Comparison of ENCODE assay signal across 9 cellular contexts in the genomic region with DNA sequence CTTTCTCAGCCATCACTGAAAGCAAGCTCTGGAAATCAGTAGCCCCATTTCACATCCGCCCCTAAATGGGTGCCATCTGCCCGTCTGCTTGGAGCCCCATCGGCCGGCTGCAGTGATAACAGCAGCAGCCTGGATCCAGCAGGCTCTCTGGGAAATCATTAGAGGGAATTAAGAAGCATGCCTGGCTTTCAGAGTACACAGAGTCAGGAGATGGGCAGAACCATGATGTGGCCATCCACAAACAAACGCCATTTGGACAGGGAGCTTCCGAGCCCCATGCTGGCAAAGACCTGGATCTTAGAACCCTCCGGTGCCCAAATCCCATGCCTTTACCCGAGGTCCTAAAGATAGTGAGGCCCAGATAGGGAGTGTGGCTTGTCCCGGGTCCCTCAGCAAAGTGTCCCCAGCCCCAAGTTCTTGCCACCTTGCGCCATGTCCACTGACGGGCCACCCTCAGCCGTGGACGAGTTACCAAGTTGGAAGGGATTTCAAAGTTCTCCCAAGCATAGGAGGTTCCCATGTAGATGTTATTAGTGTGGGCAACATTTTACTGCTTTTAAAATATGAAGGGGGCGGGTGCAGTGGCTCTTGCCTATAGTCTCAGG. TPM values are rescaled to one million over a fixed set of nuclear protein-coding genes. Genes with fewer than 3 reads are reported as not detected.
A peak's percentile ranks its signal among the peaks of the same experiment; 100 is the strongest.
DNase-seq lines count a peak whose midpoint lies in the region; FAIRE-seq and TF ChIP-seq lines count a peak whose summit lies in the region.
"Had no signal": no experiment of that assay in that cellular context is flagged by ENCODE, and none has a peak within 500 bp of the region (broad histone marks: within the 10 kb centered on the region; RNA-seq: fewer than 3 reads in every experiment).

No MANE protein-coding gene starts in this region.

- H3K9me1 ChIP-seq in keratinocyte (ENCODE audit: control insufficient read depth, extremely low read depth, insufficient read depth, low read length): peaks cover 2% of the 10 kb centered on the region

- H3K9me3 ChIP-seq in keratinocyte (ENCODE audit: control insufficient read depth, low read depth, low read length) (no peaks in the 10 kb centered on the region), suprapubic skin (no peaks in the 10 kb centered on the region)

- H3K9me3 Mint-ChIP-seq in T-helper 1 cell treated with Interleukin-12 subunit alpha and Interleukin-12 subunit beta and Interleukin-4 antibody, amounts not matched to agents 30 μg/mL and 1 μg/mL, for 36 hours: no peaks in the 10 kb centered on the region
- no peaks in the 10 kb centered on the region for H3K9me3 Mint-ChIP-seq in activated T-helper 2 cell treated with anti-CD3 and anti-CD28 coated beads, Interferon-gamma antibody, Interleukin-2, Interleukin-4, amounts not matched to agents 10 μg/mL and 5 μg/mL and 100 μg/mL, durations not matched to agents 14 hours and 24 hours and 36 hours

- intact Hi-C loops in activated T-helper 2 cell treated with anti-CD3 and anti-CD28 coated beads, Interferon-gamma antibody, Interleukin-2, Interleukin-4, amounts not matched to agents 10 μg/mL and 5 μg/mL and 100 μg/mL, durations not matched to agents 14 hours and 24 hours and 36 hours (cut with micrococcal nuclease): loop anchor here (2.0 to 10.0 kb wide), 3 partner anchors 31 to 713 kb away; a partner anchor contains a TSS

- peaks cover 5% of the 10 kb centered on the region for H4K20me1 ChIP-seq in keratinocyte (ENCODE audit: control insufficient read depth, extremely low read depth, insufficient read depth, low read length)

- peak overlapping the region; percentile 86 for H3K9ac ChIP-seq in keratinocyte (ENCODE audit: control insufficient read depth, extremely low read depth, insufficient read depth, low read length)

- TF ChIP-seq POLR2A in suprapubic skin (IDR thresholded peaks at IDR 0.05): no peak
- TF ChIP-seq POLR2A in GM12892 (IDR thresholded peaks at IDR 0.05; ENCODE audit: low read depth, low read length): no peak

- H3K4me1 ChIP-seq in keratinocyte (ENCODE audit: control insufficient read depth, extremely low read depth, insufficient read depth, low read length) (peaks cover 28% of the 10 kb centered on the region), suprapubic skin (peaks cover 38% of the 10 kb centered on the region)

- TF ChIP-seq CTCF in keratinocyte (optimal IDR thresholded peaks at IDR 0.05 in 1 of 3, IDR thresholded peaks at IDR 0.05 in 1 of 3, conservative IDR thresholded peaks at IDR 0.05 in 1 of 3; ENCODE audit: extremely low read depth in 1 of 3, insufficient read depth in 2 of 3, low read length in 3 of 3) (no peak), suprapubic skin (IDR thresholded peaks at IDR 0.05) (no peak)

- DNase-seq in T-helper 1 cell: no peak
- no peak for DNase-seq in activated T-helper 2 cell treated with anti-CD3 and anti-CD28 coated beads, Interferon-gamma antibody, Interleukin-2, Interleukin-4, amounts not matched to agents 10 μg/mL and 5 μg/mL and 100 μg/mL, durations not matched to agents 14 hours and 24 hours and 36 hours (ENCODE audit: low spot score)
- DNase-seq in keratinocyte (ENCODE audit: low read depth, low spot score): no peak
- DNase-seq in suprapubic skin (ENCODE audit: low spot score in 2 of 2): no peak
- no peak for DNase-seq in KBM-7
- no peak for DNase-seq in NOMO-1 treated with DMSO at 0.1 percent for 48 hours (lab: John Stamatoyannopoulos, UW; ENCODE audit: unreplicated experiment)
- DNase-seq in GM12892 (ENCODE audit: insufficient read length): no peak

- H3K4me2 ChIP-seq in keratinocyte (ENCODE audit: control insufficient read depth, extremely low read depth, insufficient read depth, low read depth, low read length): peak overlapping the region; percentile 74

- peak overlapping the region; percentile 76 for H2AFZ ChIP-seq in keratinocyte (ENCODE audit: control insufficient read depth, low read length)

- H3K36me3 Mint-ChIP-seq in T-helper 1 cell treated with Interleukin-12 subunit alpha and Interleukin-12 subunit beta and Interleukin-4 antibody, amounts not matched to agents 30 μg/mL and 1 μg/mL, for 36 hours (ENCODE audit: low read depth): peaks cover 7% of the 10 kb centered on the region
- peaks cover 23% of the 10 kb centered on the region for H3K36me3 Mint-ChIP-seq in activated T-helper 2 cell treated with anti-CD3 and anti-CD28 coated beads, Interferon-gamma antibody, Interleukin-2, Interleukin-4, amounts not matched to agents 10 μg/mL and 5 μg/mL and 100 μg/mL, durations not matched to agents 14 hours and 24 hours and 36 hours (ENCODE audit: low read depth)

- no peaks in the 10 kb centered on the region for H3K27me3 ChIP-seq in keratinocyte (ENCODE audit: control insufficient read depth, extremely low read depth, insufficient read depth, low read length)
- H3K27me3 ChIP-seq in suprapubic skin: no peaks in the 10 kb centered on the region

- H3K4me1 Mint-ChIP-seq in T-helper 1 cell treated with Interleukin-12 subunit alpha and Interleukin-12 subunit beta and Interleukin-4 antibody, amounts not matched to agents 30 μg/mL and 1 μg/mL, for 36 hours (ENCODE audit: low read depth): peaks cover 25% of the 10 kb centered on the region
- H3K4me1 Mint-ChIP-seq in activated T-helper 2 cell treated with anti-CD3 and anti-CD28 coated beads, Interferon-gamma antibody, Interleukin-2, Interleukin-4, amounts not matched to agents 10 μg/mL and 5 μg/mL and 100 μg/mL, durations not matched to agents 14 hours and 24 hours and 36 hours (ENCODE audit: low read depth): peaks cover 25% of the 10 kb centered on the region

- in situ Hi-C loops in KBM-7 (cut with MboI; ENCODE audit: low pct_unique_long_range_greater_than_20kb, low sequenced_read_pairs): no loop called here

- peak overlapping the region; percentile 95 for H3K27ac Mint-ChIP-seq in T-helper 1 cell treated with Interleukin-12 subunit alpha and Interleukin-12 subunit beta and Interleukin-4 antibody, amounts not matched to agents 30 μg/mL and 1 μg/mL, for 36 hours
- peak overlapping the region; percentile 92 for H3K27ac Mint-ChIP-seq in activated T-helper 2 cell treated with anti-CD3 and anti-CD28 coated beads, Interferon-gamma antibody, Interleukin-2, Interleukin-4, amounts not matched to agents 10 μg/mL and 5 μg/mL and 100 μg/mL, durations not matched to agents 14 hours and 24 hours and 36 hours

- H3K4me3 Mint-ChIP-seq in T-helper 1 cell treated with Interleukin-12 subunit alpha and Interleukin-12 subunit beta and Interleukin-4 antibody, amounts not matched to agents 30 μg/mL and 1 μg/mL, for 36 hours: peak overlapping the region; percentile 90
- H3K4me3 Mint-ChIP-seq in activated T-helper 2 cell treated with anti-CD3 and anti-CD28 coated beads, Interferon-gamma antibody, Interleukin-2, Interleukin-4, amounts not matched to agents 10 μg/mL and 5 μg/mL and 100 μg/mL, durations not matched to agents 14 hours and 24 hours and 36 hours (ENCODE audit: low read depth): peak overlapping the region; percentile 87

- peaks cover 44% of the 10 kb centered on the region for H3K79me2 ChIP-seq in keratinocyte (ENCODE audit: control insufficient read depth, insufficient read depth, low read length)

- FAIRE-seq in keratinocyte (lab: Jason Lieb, UNC) (no peak), GM12892 (lab: Jason Lieb, UNC) (no peak)
- FAIRE-seq: endometrium had no signal

- 71% methylated on average over 13 of the region's 14 CpGs for WGBS in suprapubic skin

- dilution Hi-C loops in keratinocyte (cut with MboI; ENCODE audit: extremely low pct_ligation_motif_present, low sequenced_read_pairs): no loop called here

- H3K36me3 ChIP-seq in keratinocyte (ENCODE audit: control insufficient read depth in 2 of 2, extremely low read depth in 1 of 2, insufficient read depth in 2 of 2, low read length in 2 of 2) (no peaks in the 10 kb centered on the region), suprapubic skin (no peaks in the 10 kb centered on the region)

- H3K27ac ChIP-seq in keratinocyte (ENCODE audit: control insufficient read depth, insufficient read depth, low read length) (peak overlapping the region; percentile 60), suprapubic skin (peak overlapping the region; percentile 96)

- H3K27me3 Mint-ChIP-seq in T-helper 1 cell treated with Interleukin-12 subunit alpha and Interleukin-12 subunit beta and Interleukin-4 antibody, amounts not matched to agents 30 μg/mL and 1 μg/mL, for 36 hours (ENCODE audit: low read depth): no peaks in the 10 kb centered on the region
- peaks cover 4% of the 10 kb centered on the region for H3K27me3 Mint-ChIP-seq in activated T-helper 2 cell treated with anti-CD3 and anti-CD28 coated beads, Interferon-gamma antibody, Interleukin-2, Interleukin-4, amounts not matched to agents 10 μg/mL and 5 μg/mL and 100 μg/mL, durations not matched to agents 14 hours and 24 hours and 36 hours (ENCODE audit: low read depth)

- H3K4me3 ChIP-seq in keratinocyte (ENCODE audit: control insufficient read depth in 2 of 3, extremely low read depth in 1 of 3, insufficient read depth in 2 of 3, low read depth in 1 of 3, low read length in 3 of 3) (peak overlapping the region; percentile 64 to 90 (median 78)), suprapubic skin (peak overlapping the region; percentile 92)

- TF ChIP-seq EP300 in suprapubic skin (IDR thresholded peaks at IDR 0.05): no peak

RNA-seq across cellular contexts. Expression of a gene that starts 1.0 kb away (rescaled TPM):
- 121 and 135 TPM in 2 replicates for total RNA-seq in activated T-helper 2 cell treated with anti-CD3 and anti-CD28 coated beads, Interferon-gamma antibody, Interleukin-2, Interleukin-4, amounts not matched to agents 10 μg/mL and 5 μg/mL and 100 μg/mL, durations not matched to agents 14 hours and 24 hours and 36 hours
- 56.8 to 145 TPM (median 85.4 TPM) in 3 replicates for polyA plus RNA-seq in keratinocyte
- 40.8 TPM for polyA plus RNA-seq in keratinocyte (2011; ENCODE audit: low read depth)
- 145 and 178 TPM in 2 replicates for polyA plus RNA-seq in keratinocyte (2011; cell fraction: cytosol; rRNA removed)
- 81.8 and 90.5 TPM in 2 replicates for polyA plus RNA-seq in keratinocyte (2011; cell fraction: nucleus; rRNA removed)
- polyA plus RNA-seq in keratinocyte (2012; ENCODE audit: low replicate concordance): 118 and 158 TPM in 2 replicates
- 98.1 to 234 TPM (median 126 TPM) in 3 replicates for polyA minus RNA-seq in keratinocyte
- 127 TPM for polyA minus RNA-seq in keratinocyte (2011; cell fraction: cytosol; rRNA and poly(A)+ RNA removed)
- polyA minus RNA-seq in keratinocyte (2011; cell fraction: nucleus; rRNA and poly(A)+ RNA removed): 34.0 and 41.3 TPM in 2 replicates
- 10 to 100 TPM; 48.8 to 82.2 (median 72.8) TPM for total RNA-seq in suprapubic skin
- polyA plus RNA-seq in GM12892 (2012; ENCODE audit: missing spikeins): 138 TPM
